32 cellular contexts compared by ENCODE assay signal in the genomic region with DNA sequence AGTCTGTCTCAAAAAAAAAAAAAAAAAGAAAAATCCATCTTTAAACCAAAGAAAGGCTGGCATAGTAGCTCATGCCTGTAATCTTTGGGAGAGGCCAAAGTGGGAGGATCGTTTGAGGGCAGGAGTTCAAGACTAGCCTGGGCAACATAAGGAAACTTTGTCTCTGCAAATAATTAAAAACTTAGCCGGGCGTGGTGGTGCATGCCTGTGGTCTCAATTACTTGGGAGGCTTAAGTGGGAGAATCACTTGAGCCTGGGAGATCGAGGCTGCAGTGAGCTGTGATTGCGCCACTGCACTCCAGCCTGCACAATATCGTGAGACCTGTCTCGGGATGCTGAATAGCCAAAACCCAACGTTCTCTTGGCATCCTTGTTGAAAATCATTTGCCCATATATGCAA.
"Had no signal": no experiment of that assay in that cellular context is flagged by ENCODE, and none has a peak within 500 bp of the region (broad histone marks: within the 10 kb centered on the region; RNA-seq: fewer than 3 reads in every experiment).

No MANE protein-coding gene starts in this region.

- H3K27ac ChIP-seq: cardiac muscle cell, colonic mucosa, epithelial cell of prostate, esophagus squamous epithelium, gastrocnemius medialis, pancreas, prostate gland, sigmoid colon, thoracic aorta, uterus, VCaP had no signal

- H3K27me3 Mint-ChIP-seq: type B pancreatic cell had no signal

- H3K36me3 ChIP-seq: prostate gland, uterus had no signal

- ATAC-seq: gastrocnemius medialis, left ventricle myocardium superior, mucosa of descending colon, pancreas had no signal

- H3K4me3 Mint-ChIP-seq: activated naive CD4-positive, alpha-beta T cell treated with anti-CD3 and anti-CD28 coated beads for 36 hours; brain; type B pancreatic cell had no signal

- FAIRE-seq: endometrium, pancreas, small intestine, TTC549 had no signal

- H3K27ac Mint-ChIP-seq: activated naive CD4-positive, alpha-beta T cell treated with anti-CD3 and anti-CD28 coated beads for 36 hours; brain; type B pancreatic cell had no signal

- DNase-seq: activated CD4-positive, alpha-beta T cell treated with anti-CD3 and anti-CD28 coated beads for 4 hours; activated CD4-positive, alpha-beta T cell treated with anti-CD3 and anti-CD28 coated beads, Interleukin-2, amount 50 U/mL, for 4 hours; activated effector memory CD4-positive, alpha-beta T cell treated with Interleukin-2 at 50 U/mL for 16 hours; activated naive CD4-positive, alpha-beta T cell treated with anti-CD3 and anti-CD28 coated beads for 36 hours; activated T-cell treated with anti-CD3 and anti-CD28 coated beads, Interleukin-2, amount 50 U/mL, for 48 hours; anterior cingulate cortex; cerebellar nuclear complex; colonic mucosa; effector CD8-positive, alpha-beta T cell; esophagus squamous epithelium; gastrocnemius medialis; glutamatergic neuron; islet precursor cell; left ventricle myocardium superior; mucosa of descending colon; pancreas; retina; sigmoid colon; small intestine; stimulated activated CD4-positive, alpha-beta T cell treated with anti-CD3 and anti-CD28 coated beads, Interleukin-1b, Interleukin-23, amount 100 ng/mL, for 48 hours; stimulated activated naive CD4-positive, alpha-beta T cell; T-helper 9 cell; uterus had no signal

- H3K9me3 ChIP-seq: colonic mucosa, esophagus squamous epithelium, gastrocnemius medialis, mucosa of descending colon, pancreas, prostate gland, sigmoid colon, thoracic aorta, uterus had no signal

- H3K9me3 Mint-ChIP-seq: activated naive CD4-positive, alpha-beta T cell treated with anti-CD3 and anti-CD28 coated beads for 36 hours; type B pancreatic cell had no signal

- H3K27me3 ChIP-seq: cardiac muscle cell, colonic mucosa, esophagus squamous epithelium, gastrocnemius medialis, pancreas, sigmoid colon, uterus had no signal

- H3K4me3 ChIP-seq: cardiac muscle cell, colonic mucosa, esophagus squamous epithelium, gastrocnemius medialis, mucosa of descending colon, pancreas, prostate gland, sigmoid colon, thoracic aorta, uterus had no signal
